In genomic region chr7:22651534-22652243, GRCh38 we compare ENCODE assay signal across 14 cellular contexts.
DNase-seq lines count a peak whose midpoint lies in the region; ATAC-seq and TF ChIP-seq lines count a peak whose summit lies in the region.
"Had no signal": no experiment of that assay in that cellular context is flagged by ENCODE, and none has a peak within 500 bp of the region (broad histone marks: within the 10 kb centered on the region; RNA-seq: fewer than 3 reads in every experiment).

No MANE protein-coding gene starts in this region.

- no TSS peak for BruUV-seq in A673 (replicated peaks; lab: Mats Ljungman, UMichigan)

- H3K27ac ChIP-seq in A673 (ENCODE audit: low read depth, low read length, poor library complexity, severe bottlenecking) = no peak overlapping the region
- H3K27ac ChIP-seq in stomach = no peak overlapping the region
- H3K27ac ChIP-seq in neuronal stem cell (replicated peaks; ENCODE audit: low read length) = no peak overlapping the region
- H3K27ac ChIP-seq: Peyer's patch had no signal

- intact Hi-C loops in A673 (cut with micrococcal nuclease; ENCODE audit: unreplicated experiment) (no loop called here), stomach (cut with DNase I; ENCODE audit: low total_unique reads) (no loop called here)

- POLR2A ChIA-PET in A673 (lab: Charles Lee; ENCODE audit: low non-redundant PET) = interaction anchor here (0.7 kb wide), 1 partner anchor 28 kb away, joined by 9 read pairs; no protein-coding TSS in a partner anchor
- POLR2A ChIA-PET in activated CD8-positive, alpha-beta T cell treated with anti-CD3 and anti-CD28 coated beads, Interleukin-2, amount 10 ng/mL, durations not matched to agents 7 days and 5 days (lab: Charles Lee) = no interaction called here

- no peak overlapping the region for H2BK15ac ChIP-seq in neuronal stem cell (ENCODE audit: low read length)

- H3K27me3 Mint-ChIP-seq in activated CD8-positive, alpha-beta T cell treated with anti-CD3 and anti-CD28 coated beads, Interleukin-2, amount 10 ng/mL, durations not matched to agents 7 days and 5 days (ENCODE audit: low read depth) = peaks cover 34% of the 10 kb centered on the region
- H3K27me3 Mint-ChIP-seq: B cell had no signal

- no peak overlapping the region for H2BK12ac ChIP-seq in neuronal stem cell (ENCODE audit: low read length)

- no peak for TF ChIP-seq EP300 in stomach (IDR thresholded peaks at IDR 0.05)

- no peak for ATAC-seq in HG03139 (IDR thresholded peaks at IDR 0.05; ENCODE audit: unreplicated experiment)
- no peak for ATAC-seq in activated CD8-positive, alpha-beta T cell treated with anti-CD3 and anti-CD28 coated beads, Interleukin-2, amount 10 ng/mL, durations not matched to agents 7 days and 5 days
- ATAC-seq: gastroesophageal sphincter, left colon had no signal

- no peak overlapping the region for H3K27ac Mint-ChIP-seq in activated CD8-positive, alpha-beta T cell treated with anti-CD3 and anti-CD28 coated beads, Interleukin-2, amount 10 ng/mL, durations not matched to agents 7 days and 5 days
- H3K27ac Mint-ChIP-seq: nephron had no signal

- H3K36me3 ChIP-seq in A673 (ENCODE audit: insufficient read depth, low read length, poor library complexity, severe bottlenecking) (no peaks in the 10 kb centered on the region), stomach (no peaks in the 10 kb centered on the region), neuronal stem cell (replicated peaks in 1 of 2; ENCODE audit: control insufficient read depth in 2 of 2, insufficient read depth in 2 of 2, low read length in 2 of 2) (no peaks in the 10 kb centered on the region)
- H3K36me3 ChIP-seq: gastroesophageal sphincter, Peyer's patch had no signal

- peaks cover 18% of the 10 kb centered on the region for H3K9me3 Mint-ChIP-seq in activated CD8-positive, alpha-beta T cell treated with anti-CD3 and anti-CD28 coated beads, Interleukin-2, amount 10 ng/mL, durations not matched to agents 7 days and 5 days (ENCODE audit: insufficient read depth)

- H4K8ac ChIP-seq in neuronal stem cell (ENCODE audit: low read depth, low read length) = no peak overlapping the region

- no peak overlapping the region for H3K23ac ChIP-seq in neuronal stem cell (ENCODE audit: low read depth, low read length, poor library complexity)

- in situ Hi-C loops in astrocyte of the spinal cord (cut with HindIII; ENCODE audit: low sequenced_read_pairs) = no loop called here

- H3K4me1 Mint-ChIP-seq in activated CD8-positive, alpha-beta T cell treated with anti-CD3 and anti-CD28 coated beads, Interleukin-2, amount 10 ng/mL, durations not matched to agents 7 days and 5 days (ENCODE audit: low read depth) = peaks cover 9% of the 10 kb centered on the region
- H3K4me1 Mint-ChIP-seq: nephron had no signal

- no peak overlapping the region for H3K4ac ChIP-seq in neuronal stem cell (ENCODE audit: low read length)

- peaks cover 7% of the 10 kb centered on the region for H3K36me3 Mint-ChIP-seq in activated CD8-positive, alpha-beta T cell treated with anti-CD3 and anti-CD28 coated beads, Interleukin-2, amount 10 ng/mL, durations not matched to agents 7 days and 5 days (ENCODE audit: low read depth)

- H3K4me2 ChIP-seq in neuronal stem cell (ENCODE audit: insufficient read depth, low read length, poor library complexity, severe bottlenecking) = no peak overlapping the region

- H3K9ac ChIP-seq in neuronal stem cell (ENCODE audit: low read depth, low read length, poor library complexity) = no peak overlapping the region

- no peak overlapping the region for H2BK120ac ChIP-seq in neuronal stem cell (ENCODE audit: low read depth, low read length)

- no peak overlapping the region for H2BK5ac ChIP-seq in neuronal stem cell (ENCODE audit: low read length)

- H3K18ac ChIP-seq in neuronal stem cell (ENCODE audit: low read length) = no peak overlapping the region

- H3K14ac ChIP-seq in neuronal stem cell (ENCODE audit: low read length) = no peak overlapping the region

- no peaks in the 10 kb centered on the region for H3K4me1 ChIP-seq in A673 (ENCODE audit: insufficient read depth, low read length, poor library complexity, severe bottlenecking)
- H3K4me1 ChIP-seq in stomach = no peaks in the 10 kb centered on the region
- peaks cover 2 to 15% of the 10 kb centered on the region in 2 donors for H3K4me1 ChIP-seq in neuronal stem cell (ENCODE audit: control insufficient read depth in 2 of 2, insufficient read depth in 1 of 2, low read depth in 1 of 2, low read length in 2 of 2)
- H3K4me1 ChIP-seq: Peyer's patch had no signal

- DNase-seq in A673 (ENCODE audit: low spot score) (peak; percentile 53), HT-29 (ENCODE audit: low spot score) (peak; percentile 16), astrocyte of the spinal cord (ENCODE audit: low read depth, low spot score) (peak; percentile 84), hepatic stellate cell (ENCODE audit: low spot score) (peak; percentile 38), stomach (no peak), neuronal stem cell (ENCODE audit: low spot score) (no peak)
- no peak for DNase-seq in activated CD8-positive, alpha-beta T cell treated with anti-CD3 and anti-CD28 coated beads, Interleukin-2, amount 10 ng/mL, durations not matched to agents 7 days and 5 days
- DNase-seq: DND-41, left colon, Peyer's patch had no signal

- no peak overlapping the region for H2AK5ac ChIP-seq in neuronal stem cell (ENCODE audit: low read depth, low read length)

- no peak for TF ChIP-seq POLR2A in stomach (IDR thresholded peaks at IDR 0.05)

- H3K9me3 ChIP-seq in A673 (ENCODE audit: low read depth, low read length, poor library complexity, severe bottlenecking) (no peaks in the 10 kb centered on the region), stomach (peaks cover 0 to 12% (median 8%) of the 10 kb centered on the region in 4 donors), neuronal stem cell (replicated peaks in 1 of 2; ENCODE audit: control insufficient read depth in 2 of 2, insufficient read depth in 1 of 2, low read depth in 1 of 2, low read length in 2 of 2) (peaks cover 3 to 4% of the 10 kb centered on the region in 2 donors)

- TF ChIP-seq CTCF in A673 (conservative IDR thresholded peaks at IDR 0.05; ENCODE audit: low read depth, low read length) (no peak), astrocyte of the spinal cord (IDR thresholded peaks at IDR 0.05; ENCODE audit: low read depth, low read length) (no peak), stomach (IDR thresholded peaks at IDR 0.05) (no peak)

- H3K4me3 ChIP-seq in A673 (ENCODE audit: low read depth, low read length, poor library complexity, severe bottlenecking) (no peak overlapping the region), astrocyte of the spinal cord (ENCODE audit: low read depth, low read length) (no peak overlapping the region), stomach (no peak overlapping the region), neuronal stem cell (ENCODE audit: low read length in 2 of 2) (no peak overlapping the region)
- H3K4me3 ChIP-seq: gastroesophageal sphincter, Peyer's patch had no signal

- H3K27me3 ChIP-seq in A673 (replicated peaks; ENCODE audit: insufficient read depth, low read depth, low read length, poor library complexity) (no peaks in the 10 kb centered on the region), stomach (no peaks in the 10 kb centered on the region), neuronal stem cell (ENCODE audit: control insufficient read depth in 3 of 3, insufficient read depth in 3 of 3, low read depth in 1 of 3, low read length in 3 of 3) (no peaks in the 10 kb centered on the region)
- H3K27me3 ChIP-seq: gastroesophageal sphincter, Peyer's patch had no signal

- H4K91ac ChIP-seq in neuronal stem cell (ENCODE audit: low read depth, low read length, poor library complexity) = no peak overlapping the region

- H3K79me1 ChIP-seq in neuronal stem cell (ENCODE audit: low read depth, low read length) = no peaks in the 10 kb centered on the region

- no peak overlapping the region for H3K4me3 Mint-ChIP-seq in activated CD8-positive, alpha-beta T cell treated with anti-CD3 and anti-CD28 coated beads, Interleukin-2, amount 10 ng/mL, durations not matched to agents 7 days and 5 days
- H3K4me3 Mint-ChIP-seq: B cell, nephron had no signal

- 57 to 62% (median 62%) methylated on average over 5 of the region's 5 CpGs for WGBS in stomach, 5 donors
- WGBS in neuronal stem cell (ENCODE audit: extremely low coverage in 2 of 2, insufficient read length in 2 of 2, insufficient replicate concordance in 1 of 2), 2 donors = no CpG with 5 or more reads among the region's 5 CpGs

- CTCF ChIA-PET in A673 (lab: Charles Lee) = no interaction called here
- CTCF ChIA-PET in activated CD8-positive, alpha-beta T cell treated with anti-CD3 and anti-CD28 coated beads, Interleukin-2, amount 10 ng/mL, durations not matched to agents 7 days and 5 days (lab: Charles Lee) = interaction anchor here (1.1 to 1.9 kb wide), 2 partner anchors 75 to 91 kb away, joined by 3 to 6 read pairs; partner anchors contain the start of gene IL6

- no peak overlapping the region for H2AFZ ChIP-seq in neuronal stem cell (ENCODE audit: low read length)

Comparison
In these comparisons a context has a peak if more than half of its experiments do, and no peak if none do; other contexts are left out.
1. DNase-seq: peak in A673 (single experiment), HT-29 (single experiment), astrocyte of the spinal cord (single experiment) and hepatic stellate cell (single experiment); none in stomach (single experiment), activated CD8-positive, alpha-beta T cell treated with anti-CD3 and anti-CD28 coated beads, Interleukin-2, amount 10 ng/mL, durations not matched to agents 7 days and 5 days (single experiment) and neuronal stem cell (single experiment).